In the genomic region with DNA sequence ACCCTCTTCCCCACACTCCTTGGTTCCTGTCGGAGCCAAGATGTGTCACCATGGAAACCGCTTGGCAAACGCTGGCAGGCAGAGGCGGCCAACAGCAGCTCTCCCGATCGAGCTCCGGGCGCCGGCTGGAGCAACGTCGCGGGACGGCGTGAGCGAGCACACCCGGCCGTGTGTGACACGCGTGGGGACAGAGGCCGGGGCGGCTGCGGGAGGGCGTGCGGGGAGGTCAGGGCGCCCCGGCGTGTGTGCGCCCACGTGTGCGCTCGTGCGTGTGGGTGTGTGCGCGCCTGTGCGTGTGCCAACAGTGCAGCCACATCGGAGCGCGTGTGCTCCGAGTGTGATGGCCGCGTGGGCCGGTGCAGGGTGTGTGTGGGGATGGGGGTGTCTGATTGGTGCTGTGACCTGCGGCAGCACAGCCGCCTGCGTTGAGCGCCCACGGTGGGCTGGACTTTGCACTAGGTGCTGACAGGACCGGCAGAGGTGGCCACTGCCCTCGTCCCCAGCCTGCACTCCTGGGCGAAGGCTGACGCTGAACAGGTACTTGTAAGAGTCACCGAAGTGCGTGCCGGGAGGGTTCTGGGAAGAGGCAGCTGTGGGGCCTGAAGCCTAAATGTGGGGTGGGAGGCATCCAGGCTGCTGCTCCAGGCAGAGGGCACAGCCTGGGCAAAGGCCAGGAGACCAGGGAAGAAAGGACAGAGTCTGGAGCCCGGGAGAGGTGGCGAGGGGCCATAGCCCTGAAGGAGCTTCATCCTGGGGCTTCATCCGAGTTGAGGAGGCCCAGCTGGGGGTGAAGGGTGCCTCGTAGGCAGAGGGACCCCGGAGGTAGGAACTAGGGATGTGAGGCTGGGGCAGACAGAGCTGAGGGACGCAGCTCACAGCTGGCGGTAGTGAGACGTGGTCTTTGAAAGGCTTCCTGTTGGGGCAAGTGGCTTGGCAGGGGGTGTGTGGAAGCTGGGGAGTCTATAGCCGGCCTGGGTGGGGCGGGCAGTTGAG, we compare ENCODE assay signal across 8 cellular contexts. TPM values are rescaled to one million over a fixed set of nuclear protein-coding genes. Genes with fewer than 3 reads are reported as not detected.
DNase-seq lines count a peak whose midpoint lies in the region; ATAC-seq, FAIRE-seq and TF ChIP-seq lines count a peak whose summit lies in the region.
"Not testable (repeated sequence)": the region's sequence is repeated elsewhere in the genome, so short reads cannot be mapped to it uniquely, and the experiment has no call there.
"Had no signal": no experiment of that assay in that cellular context is flagged by ENCODE, and none has a peak within 500 bp of the region (broad histone marks: within the 10 kb centered on the region; RNA-seq: fewer than 3 reads in every experiment).

No MANE protein-coding gene starts in this region.

- not testable (repeated sequence) for H3K9me3 Mint-ChIP-seq in activated naive CD8-positive, alpha-beta T cell treated with anti-CD3 and anti-CD28 coated beads, Interleukin-2, amount 10 ng/mL, durations not matched to agents 7 days and 5 days; endodermal cell; progenitor cell of endocrine pancreas (ENCODE audit: low read depth)

- not testable (repeated sequence) for TF ChIP-seq POLR2A in HepG2 (IDR thresholded peaks at IDR 0.05; ENCODE audit: insufficient read depth in 1 of 2, low read depth in 2 of 2, low read length in 2 of 2)

- not testable (repeated sequence) for FAIRE-seq in HepG2 (lab: Jason Lieb, UNC)

- not testable (repeated sequence) for TF ChIP-seq EP300 in HepG2 (IDR thresholded peaks at IDR 0.05; ENCODE audit: low read depth in 2 of 2, low read length in 2 of 2); HepG2 (CRISPR knock-in tag; IDR thresholded peaks at IDR 0.05; ENCODE audit: borderline replicate concordance)

- intact Hi-C loops in Panc1 (cut with micrococcal nuclease; ENCODE audit: unreplicated experiment) (loop anchor here (10.0 kb wide), 1 partner anchor 225 kb away; no protein-coding TSS in a partner anchor), HepG2 (cut with micrococcal nuclease; ENCODE audit: unreplicated experiment) (loop anchor here (5.0 kb wide), 1 partner anchor 227 kb away; no protein-coding TSS in a partner anchor)

- H3K79me2 ChIP-seq in Loucy (ENCODE audit: insufficient read depth, low read length); HepG2 (ENCODE audit: insufficient read depth, low read length): not testable (repeated sequence)

- not testable (repeated sequence) for H3K4me3 Mint-ChIP-seq in activated naive CD8-positive, alpha-beta T cell treated with anti-CD3 and anti-CD28 coated beads, Interleukin-2, amount 10 ng/mL, durations not matched to agents 7 days and 5 days; endodermal cell; progenitor cell of endocrine pancreas (ENCODE audit: low read depth)

- H3K27ac Mint-ChIP-seq in activated naive CD8-positive, alpha-beta T cell treated with anti-CD3 and anti-CD28 coated beads, Interleukin-2, amount 10 ng/mL, durations not matched to agents 7 days and 5 days; endodermal cell: not testable (repeated sequence)
- peak overlapping the region; percentile 27 for H3K27ac Mint-ChIP-seq in progenitor cell of endocrine pancreas

- POLR2A ChIA-PET in Panc1 (lab: Charles Lee); activated naive CD8-positive, alpha-beta T cell treated with anti-CD3 and anti-CD28 coated beads, Interleukin-2, amount 10 ng/mL, durations not matched to agents 7 days and 5 days (lab: Charles Lee); HepG2 (lab: Yijun Ruan, JAX): not testable (repeated sequence)

- not testable (repeated sequence) for H3F3A ChIP-seq in Loucy (ENCODE audit: low read depth)

- H4K20me1 ChIP-seq in Loucy (ENCODE audit: insufficient read depth, low read length, poor library complexity, severe bottlenecking); HepG2 (ENCODE audit: insufficient read depth, low read length): not testable (repeated sequence)

- H3K36me3 Mint-ChIP-seq in activated naive CD8-positive, alpha-beta T cell treated with anti-CD3 and anti-CD28 coated beads, Interleukin-2, amount 10 ng/mL, durations not matched to agents 7 days and 5 days; endodermal cell (ENCODE audit: low read depth); progenitor cell of endocrine pancreas (ENCODE audit: insufficient read depth): not testable (repeated sequence)

- H3K4me2 ChIP-seq in Loucy (ENCODE audit: low read depth, low read length, poor library complexity, severe bottlenecking) (peak overlapping the region; percentile 26), HepG2 (ENCODE audit: low read depth, low read length) (peak overlapping the region; percentile 53; the same call in 1 of the 2 replicates)

- in situ Hi-C loops in Panc1 (cut with HindIII; ENCODE audit: low pct_unique_long_range_greater_than_20kb, low sequenced_read_pairs); HepG2 (cut with HindIII; ENCODE audit: extremely low pct_ligation_motif_present, low pct_unique_long_range_greater_than_20kb): not testable (repeated sequence)

- DNase-seq in DMS53 (lab: John Stamatoyannopoulos, UW) (peak; percentile 41), endodermal cell (peak; percentile 45)
- DNase-seq in Panc1 (ENCODE audit: low read depth, low spot score); activated naive CD8-positive, alpha-beta T cell treated with anti-CD3 and anti-CD28 coated beads, Interleukin-2, amount 10 ng/mL, durations not matched to agents 7 days and 5 days; HepG2 (ENCODE audit: low spot score); progenitor cell of endocrine pancreas (ENCODE audit: low spot score, unreplicated experiment): not testable (repeated sequence)

- H3K36me3 ChIP-seq in Loucy (ENCODE audit: insufficient read depth, low read length); Panc1 (ENCODE audit: control insufficient read depth, insufficient read depth, low read length); endodermal cell (ENCODE audit: control insufficient read depth, insufficient read depth, low read length); HepG2 (replicated peaks in 1 of 2; ENCODE audit: control insufficient read depth in 1 of 2, insufficient read depth in 2 of 2, low read length in 2 of 2): not testable (repeated sequence)

- not testable (repeated sequence) for H3K27ac ChIP-seq in Panc1 (ENCODE audit: low read length); endodermal cell (ENCODE audit: low read depth, low read length); HepG2 (ENCODE audit: extremely low read length, insufficient read depth, low read length)

- not testable (repeated sequence) for H3K4me1 ChIP-seq in Loucy (ENCODE audit: insufficient read depth, low read length, poor library complexity, severe bottlenecking); Panc1 (ENCODE audit: control insufficient read depth, insufficient read depth, low read length); endodermal cell (ENCODE audit: control insufficient read depth, insufficient read depth, low read length)
- H3K4me1 ChIP-seq in HepG2 (ENCODE audit: insufficient read depth, low read length) = peaks cover 15% of the 10 kb centered on the region

- ATAC-seq in Panc1 (peak; percentile 28), HepG2 (peak; percentile 68)
- ATAC-seq in activated naive CD8-positive, alpha-beta T cell treated with anti-CD3 and anti-CD28 coated beads, Interleukin-2, amount 10 ng/mL, durations not matched to agents 7 days and 5 days (ENCODE audit: low read depth) = peak; percentile 34

- not testable (repeated sequence) for TF ChIP-seq CTCF in Loucy (conservative IDR thresholded peaks at IDR 0.05; ENCODE audit: low read length); Panc1 (IDR thresholded peaks at IDR 0.05); endodermal cell (conservative IDR thresholded peaks at IDR 0.05); HepG2 (CRISPR knock-in tag; IDR thresholded peaks at IDR 0.05); progenitor cell of endocrine pancreas (IDR thresholded peaks at IDR 0.05; ENCODE audit: unreplicated experiment)

- 93 to 97% methylated on average over 10 to 59 of the region's 64 CpGs for WGBS in endodermal cell (ENCODE audit: insufficient coverage in 1 of 2, insufficient read length in 1 of 2), 2 experiments
- 11% methylated on average over 27 of the region's 64 CpGs for WGBS in HepG2 (ENCODE audit: low lambda C conversion rate)

- H3K4me1 Mint-ChIP-seq in activated naive CD8-positive, alpha-beta T cell treated with anti-CD3 and anti-CD28 coated beads, Interleukin-2, amount 10 ng/mL, durations not matched to agents 7 days and 5 days; endodermal cell; progenitor cell of endocrine pancreas (ENCODE audit: low read depth): not testable (repeated sequence)

- H3K27me3 Mint-ChIP-seq in activated naive CD8-positive, alpha-beta T cell treated with anti-CD3 and anti-CD28 coated beads, Interleukin-2, amount 10 ng/mL, durations not matched to agents 7 days and 5 days = peaks cover 28% of the 10 kb centered on the region
- not testable (repeated sequence) for H3K27me3 Mint-ChIP-seq in endodermal cell (ENCODE audit: insufficient read depth); progenitor cell of endocrine pancreas

- CTCF ChIA-PET in Panc1 (lab: Charles Lee) = interaction anchor here (1.5 to 2.2 kb wide), 2 partner anchors 23 to 229 kb away, joined by 6 read pairs; no protein-coding TSS in a partner anchor
- CTCF ChIA-PET in HepG2 (lab: Yijun Ruan, JAX; ENCODE audit: low intra/inter-chr PET ratio, low total read pairs) = not testable (repeated sequence)

- not testable (repeated sequence) for TF ChIP-seq RAD21 in HepG2 (CRISPR knock-in tag; IDR thresholded peaks at IDR 0.05)

- H3K4me3 ChIP-seq in Loucy (ENCODE audit: low read length, poor library complexity, severe bottlenecking); endodermal cell (ENCODE audit: low read length): not testable (repeated sequence)
- peak overlapping the region; percentile 22 to 33 for H3K4me3 ChIP-seq in Panc1 (ENCODE audit: low read depth in 2 of 2, low read length in 2 of 2)
- peak overlapping the region in 2 of 3 experiments; percentile 13 to 43; a peak in 2 of 6 replicates for H3K4me3 ChIP-seq in HepG2 (replicated peaks in 1 of 3; ENCODE audit: insufficient read depth in 1 of 3, low read depth in 2 of 3, low read length in 3 of 3)

- not testable (repeated sequence) for H2AFZ ChIP-seq in Loucy (ENCODE audit: low read length); HepG2 (ENCODE audit: low read length)

- H3K27me3 ChIP-seq in Loucy (ENCODE audit: insufficient read depth, low read length, poor library complexity, severe bottlenecking); Panc1 (ENCODE audit: control insufficient read depth, insufficient read depth, low read length); endodermal cell (ENCODE audit: control insufficient read depth, insufficient read depth, low read length, poor library complexity, severe bottlenecking): not testable (repeated sequence)
- H3K27me3 ChIP-seq in HepG2 (ENCODE audit: control insufficient read depth in 1 of 2, insufficient read depth in 2 of 2, low read length in 2 of 2) = peaks cover 3 to 47% of the 10 kb centered on the region in 2 experiments; a peak in 4 of 5 replicates

- H3K9me2 ChIP-seq in Loucy (replicated peaks; ENCODE audit: low read depth, low read length) = not testable (repeated sequence)

- H3K9ac ChIP-seq in Loucy (ENCODE audit: low read depth, low read length, poor library complexity, severe bottlenecking) = peak overlapping the region; percentile 11
- H3K9ac ChIP-seq in endodermal cell (ENCODE audit: extremely low read depth, low read length, poor library complexity, severe bottlenecking); HepG2 (ENCODE audit: insufficient read depth, low read depth, low read length): not testable (repeated sequence)

- H3K9me3 ChIP-seq in Loucy (ENCODE audit: insufficient read depth, low read depth, low read length); Panc1 (ENCODE audit: control insufficient read depth, insufficient read depth, low read depth, low read length); endodermal cell (ENCODE audit: control insufficient read depth, low read length); HepG2 (ENCODE audit: low read length): not testable (repeated sequence)

- not testable (repeated sequence) for BruUV-seq in Panc1 (replicated peaks; lab: Mats Ljungman, UMichigan); HepG2 (replicated peaks; lab: Mats Ljungman, UMichigan)

RNA-seq across cellular contexts. Expression of a gene that starts 8.6 kb away (rescaled TPM):
- total RNA-seq in Panc1 (2021; ENCODE audit: unreplicated experiment) (0.57 TPM), endodermal cell (1 to 10 TPM in 1 of 2 donors, under 1 TPM in 1; 0.66 to 1.6 TPM), HepG2 (2016; rRNA removed; fragmentation: Illumina TruSeq; extraction: Trizol) (not detected in 2 replicates), progenitor cell of endocrine pancreas (0.07 and 0.19 TPM in 2 replicates)
- polyA plus RNA-seq in Panc1 (2012; ENCODE audit: insufficient read length) = 0.91 TPM
- under 1 TPM; 0.17 TPM for total RNA-seq in activated naive CD8-positive, alpha-beta T cell treated with anti-CD3 and anti-CD28 coated beads, Interleukin-2, amount 10 ng/mL, durations not matched to agents 7 days and 5 days
- 0.07 TPM for polyA plus RNA-seq in endodermal cell (2013, experiment 1 of 2)
- polyA plus RNA-seq in endodermal cell (2013, experiment 2 of 2) = not detected
- not detected in 2 replicates for total RNA-seq in HepG2 (2016; cell fraction: cytosol; rRNA removed; fragmentation: Illumina TruSeq; extraction: Trizol; ENCODE audit: low read depth)
- total RNA-seq in HepG2 (2016; cell fraction: insoluble cytoplasmic fraction; rRNA removed; fragmentation: Illumina TruSeq; extraction: Trizol) = not detected in 2 replicates
- total RNA-seq in HepG2 (2016; cell fraction: membrane; rRNA removed; fragmentation: Illumina TruSeq; extraction: Trizol) = not detected in 2 replicates
- not detected in 2 replicates for total RNA-seq in HepG2 (2016; cell fraction: nucleus; rRNA removed; fragmentation: Illumina TruSeq; extraction: Trizol)
- polyA plus RNA-seq in HepG2 (2011; rRNA removed) = 0.03 TPM in 1 of 2 replicates, not detected in the other
- 0.01 and 0.04 TPM in 2 replicates for polyA plus RNA-seq in HepG2 (2011; cell fraction: cytosol; rRNA removed)
- 0.18 and 0.26 TPM in 2 replicates for polyA plus RNA-seq in HepG2 (2011; cell fraction: nucleus; rRNA removed)
- polyA plus RNA-seq in HepG2 (2012) = 0.05 and 0.07 TPM in 2 replicates
- not detected in 2 replicates for polyA plus RNA-seq in HepG2 (2016; cell fraction: cytosol; fragmentation: Illumina TruSeq; extraction: Trizol; ENCODE audit: low read depth)
- polyA plus RNA-seq in HepG2 (2016; cell fraction: insoluble cytoplasmic fraction; fragmentation: Illumina TruSeq; extraction: Trizol; ENCODE audit: low read depth) = not detected in 2 replicates
- not detected in 2 replicates for polyA plus RNA-seq in HepG2 (2016; cell fraction: membrane; fragmentation: Illumina TruSeq; extraction: Trizol; ENCODE audit: low read depth)
- not detected in 2 replicates for polyA plus RNA-seq in HepG2 (2016; cell fraction: nucleus; fragmentation: Illumina TruSeq; extraction: Trizol; ENCODE audit: insufficient read depth, low read depth)
- polyA minus RNA-seq in HepG2 (2011; rRNA and poly(A)+ RNA removed; ENCODE audit: low replicate concordance) = 0.30 and 0.84 TPM in 2 replicates
- polyA minus RNA-seq in HepG2 (2011; cell fraction: cytosol; rRNA and poly(A)+ RNA removed) = not detected in 2 replicates
- polyA minus RNA-seq in HepG2 (2011; cell fraction: nucleus; rRNA and poly(A)+ RNA removed) = 0.13 TPM in 1 of 2 replicates, not detected in the other
- total RNA-seq: endothelial cell of umbilical vein had no signal
- polyA plus RNA-seq: endothelial cell of umbilical vein had no signal

RNA-seq across cellular contexts. Expression of a gene that starts 47.6 kb away (rescaled TPM):
- total RNA-seq in Panc1 (2021; ENCODE audit: unreplicated experiment) = 278 TPM
- polyA plus RNA-seq in Panc1 (2012; ENCODE audit: insufficient read length) = 421 TPM
- total RNA-seq in activated naive CD8-positive, alpha-beta T cell treated with anti-CD3 and anti-CD28 coated beads, Interleukin-2, amount 10 ng/mL, durations not matched to agents 7 days and 5 days = 10 to 100 TPM; 32.0 to 33.4 TPM
- total RNA-seq in endodermal cell = 100 to 1,000 TPM; 145 to 152 TPM
- polyA plus RNA-seq in endodermal cell (2013, experiment 1 of 2) = 164 TPM
- polyA plus RNA-seq in endodermal cell (2013, experiment 2 of 2) = 151 TPM
- 21.5 and 26.3 TPM in 2 replicates for total RNA-seq in HepG2 (2016; rRNA removed; fragmentation: Illumina TruSeq; extraction: Trizol)
- 11.5 and 11.7 TPM in 2 replicates for total RNA-seq in HepG2 (2016; cell fraction: cytosol; rRNA removed; fragmentation: Illumina TruSeq; extraction: Trizol; ENCODE audit: low read depth)
- total RNA-seq in HepG2 (2016; cell fraction: insoluble cytoplasmic fraction; rRNA removed; fragmentation: Illumina TruSeq; extraction: Trizol) = 19.4 and 28.8 TPM in 2 replicates
- 34.4 and 35.6 TPM in 2 replicates for total RNA-seq in HepG2 (2016; cell fraction: membrane; rRNA removed; fragmentation: Illumina TruSeq; extraction: Trizol)
- total RNA-seq in HepG2 (2016; cell fraction: nucleus; rRNA removed; fragmentation: Illumina TruSeq; extraction: Trizol) = 37.1 and 45.0 TPM in 2 replicates
- polyA plus RNA-seq in HepG2 (2011; rRNA removed) = 50.0 and 80.3 TPM in 2 replicates
- 48.3 and 72.3 TPM in 2 replicates for polyA plus RNA-seq in HepG2 (2011; cell fraction: cytosol; rRNA removed)
- polyA plus RNA-seq in HepG2 (2011; cell fraction: nucleus; rRNA removed) = 227 and 315 TPM in 2 replicates
- polyA plus RNA-seq in HepG2 (2012) = 90.1 and 104 TPM in 2 replicates
- 11.1 and 11.5 TPM in 2 replicates for polyA plus RNA-seq in HepG2 (2016; cell fraction: cytosol; fragmentation: Illumina TruSeq; extraction: Trizol; ENCODE audit: low read depth)
- polyA plus RNA-seq in HepG2 (2016; cell fraction: insoluble cytoplasmic fraction; fragmentation: Illumina TruSeq; extraction: Trizol; ENCODE audit: low read depth) = 52.7 and 63.6 TPM in 2 replicates
- 49.3 and 52.2 TPM in 2 replicates for polyA plus RNA-seq in HepG2 (2016; cell fraction: membrane; fragmentation: Illumina TruSeq; extraction: Trizol; ENCODE audit: low read depth)
- 138 and 141 TPM in 2 replicates for polyA plus RNA-seq in HepG2 (2016; cell fraction: nucleus; fragmentation: Illumina TruSeq; extraction: Trizol; ENCODE audit: insufficient read depth, low read depth)
- 4.5 and 192 TPM in 2 replicates for polyA minus RNA-seq in HepG2 (2011; rRNA and poly(A)+ RNA removed; ENCODE audit: low replicate concordance)
- 91.4 and 94.8 TPM in 2 replicates for polyA minus RNA-seq in HepG2 (2011; cell fraction: cytosol; rRNA and poly(A)+ RNA removed)
- polyA minus RNA-seq in HepG2 (2011; cell fraction: nucleus; rRNA and poly(A)+ RNA removed) = 41.0 and 47.5 TPM in 2 replicates
- 166 and 170 TPM in 2 replicates for total RNA-seq in progenitor cell of endocrine pancreas
